Comparison of ENCODE assay signal across 23 cellular contexts in the genomic region with DNA sequence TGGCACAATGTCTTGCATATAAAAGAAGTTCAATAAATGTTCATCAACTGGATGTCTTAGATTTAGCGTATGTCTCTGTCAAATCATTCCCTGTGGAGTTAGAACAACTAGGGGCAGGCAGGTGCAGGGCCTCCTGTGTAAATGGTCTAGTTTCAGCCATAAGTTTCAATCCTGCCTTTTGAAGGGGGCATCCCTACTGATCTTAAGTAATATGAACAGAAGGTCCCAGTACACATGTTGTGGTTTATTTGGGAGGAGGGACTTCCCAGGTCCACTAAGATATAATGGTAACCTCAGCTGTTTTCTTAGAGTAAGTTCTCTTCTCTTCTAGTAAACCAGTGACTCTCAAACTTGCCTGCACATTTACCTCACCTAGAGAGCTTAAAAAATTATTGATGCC. TPM values are rescaled to one million over a fixed set of nuclear protein-coding genes. Genes with fewer than 3 reads are reported as not detected.
A peak's percentile ranks its signal among the peaks of the same experiment; 100 is the strongest.
DNase-seq lines count a peak whose midpoint lies in the region; ATAC-seq, FAIRE-seq and TF ChIP-seq lines count a peak whose summit lies in the region.
"Had no signal": no experiment of that assay in that cellular context is flagged by ENCODE, and none has a peak within 500 bp of the region (broad histone marks: within the 10 kb centered on the region; RNA-seq: fewer than 3 reads in every experiment).

No MANE protein-coding gene starts in this region.

- no peak for DNase-seq in GM12891 (ENCODE audit: insufficient read length, low spot score)
- DNase-seq in activated CD8-positive, alpha-beta memory T cell treated with anti-CD3 and anti-CD28 coated beads, Interleukin-2, amount 10 ng/mL, durations not matched to agents 7 days and 5 days = no peak
- no peak for DNase-seq in activated naive CD4-positive, alpha-beta T cell treated with anti-CD3 and anti-CD28 coated beads, Interleukin-2, amount 50 U/mL, for 16 hours
- no peak for DNase-seq in activated naive CD4-positive, alpha-beta T cell treated with Interleukin-2 at 50 U/mL for 16 hours
- DNase-seq in cardiac septum (ENCODE audit: low spot score) = no peak
- DNase-seq: activated CD4-positive, CD25-positive, alpha-beta regulatory T cell treated with anti-CD3 and anti-CD28 coated beads, Interleukin-2, amount 50 U/mL, for 72 hours; activated CD8-positive, alpha-beta memory T cell treated with anti-CD3 and anti-CD28 coated beads, Interleukin-2, amount 50 U/mL, for 48 hours; activated naive CD4-positive, alpha-beta T cell; foreskin keratinocyte; left cardiac atrium; mucosa of descending colon; NCI-H187 treated with DMSO at 0.1 percent for 48 hours; NCI-H510A; right cardiac atrium; SHP77 treated with DMSO at 0.1 percent for 48 hours had no signal

- peak; percentile 66 for FAIRE-seq in GM12891 (lab: Jason Lieb, UNC)
- FAIRE-seq: A549, astrocyte, HTR-8/SVneo had no signal

- CTCF ChIA-PET in activated CD8-positive, alpha-beta memory T cell treated with anti-CD3 and anti-CD28 coated beads, Interleukin-2, amount 10 ng/mL, durations not matched to agents 7 days and 5 days (lab: Charles Lee) = interaction anchor here (0.6 to 0.8 kb wide), 2 partner anchors 439 to 462 kb away, joined by 3 to 4 read pairs; no protein-coding TSS in a partner anchor

- peaks cover 2% of the 10 kb centered on the region for H3K4me1 Mint-ChIP-seq in activated CD8-positive, alpha-beta memory T cell treated with anti-CD3 and anti-CD28 coated beads, Interleukin-2, amount 10 ng/mL, durations not matched to agents 7 days and 5 days
- H3K4me1 Mint-ChIP-seq: CD14-positive monocyte had no signal

- H3K27me3 Mint-ChIP-seq in activated CD8-positive, alpha-beta memory T cell treated with anti-CD3 and anti-CD28 coated beads, Interleukin-2, amount 10 ng/mL, durations not matched to agents 7 days and 5 days = no peaks in the 10 kb centered on the region

- no peak overlapping the region for H3K4me3 Mint-ChIP-seq in activated CD8-positive, alpha-beta memory T cell treated with anti-CD3 and anti-CD28 coated beads, Interleukin-2, amount 10 ng/mL, durations not matched to agents 7 days and 5 days
- H3K4me3 Mint-ChIP-seq: CD14-positive monocyte, GM23338 had no signal

- peak; percentile 69 for ATAC-seq in GM19463 (IDR thresholded peaks at IDR 0.05; ENCODE audit: unreplicated experiment)
- peak; percentile 54 for ATAC-seq in HG02623 (IDR thresholded peaks at IDR 0.05; ENCODE audit: unreplicated experiment)
- peak; percentile 59 for ATAC-seq in HG03196 (IDR thresholded peaks at IDR 0.05; ENCODE audit: unreplicated experiment)
- no peak for ATAC-seq in activated CD8-positive, alpha-beta memory T cell treated with anti-CD3 and anti-CD28 coated beads, Interleukin-2, amount 10 ng/mL, durations not matched to agents 7 days and 5 days
- ATAC-seq: A549, foreskin keratinocyte, GM23338, left cardiac atrium, mucosa of descending colon, right cardiac atrium had no signal

- intact Hi-C loops in cardiac septum (cut with DNase I) = no loop called here

- no peaks in the 10 kb centered on the region for H3K9me3 Mint-ChIP-seq in activated CD8-positive, alpha-beta memory T cell treated with anti-CD3 and anti-CD28 coated beads, Interleukin-2, amount 10 ng/mL, durations not matched to agents 7 days and 5 days (ENCODE audit: low read depth)
- H3K9me3 Mint-ChIP-seq: GM23338 had no signal

- no peak overlapping the region for H3K27ac Mint-ChIP-seq in activated CD8-positive, alpha-beta memory T cell treated with anti-CD3 and anti-CD28 coated beads, Interleukin-2, amount 10 ng/mL, durations not matched to agents 7 days and 5 days
- H3K27ac Mint-ChIP-seq: CD14-positive monocyte, GM23338 had no signal

- TF ChIP-seq POLR2A in GM12891 (IDR thresholded peaks at IDR 0.05; ENCODE audit: low read depth, low read length) = no peak

- H3K36me3 Mint-ChIP-seq in activated CD8-positive, alpha-beta memory T cell treated with anti-CD3 and anti-CD28 coated beads, Interleukin-2, amount 10 ng/mL, durations not matched to agents 7 days and 5 days = peaks cover 18% of the 10 kb centered on the region

TF ChIP-seq in GM12891, 5 proteins besides CTCF, POLR2A, EP300 and RAD21:
- TF ChIP-seq POLR2AphosphoS5 (IDR thresholded peaks at IDR 0.05; ENCODE audit: low read depth, low read length) (no peak), POU2F2 (IDR thresholded peaks at IDR 0.05; ENCODE audit: low read depth, low read length) (no peak), SPI1 (IDR thresholded peaks at IDR 0.05; ENCODE audit: low read depth, low read length) (no peak), PAX5 (IDR thresholded peaks at IDR 0.05; ENCODE audit: insufficient read depth, low read length, severe bottlenecking) (no peak), TAF1 (IDR thresholded peaks at IDR 0.05; ENCODE audit: low read depth, low read length) (no peak)

RNA-seq across cellular contexts. Expression of gene TTC12, which starts 19.8 kb away (rescaled TPM):
- polyA plus RNA-seq in GM12891 (2012; ENCODE audit: low read depth, missing spikeins) = 6.9 TPM
- 10 to 100 TPM; 10.4 to 15.9 TPM for total RNA-seq in activated CD8-positive, alpha-beta memory T cell treated with anti-CD3 and anti-CD28 coated beads, Interleukin-2, amount 10 ng/mL, durations not matched to agents 7 days and 5 days
- 12.0 TPM for total RNA-seq in cardiac septum

RNA-seq across cellular contexts. Expression of gene ANKK1, which starts 53.4 kb away (rescaled TPM):
- polyA plus RNA-seq in GM12891 (2012; ENCODE audit: low read depth, missing spikeins) = not detected
- total RNA-seq in activated CD8-positive, alpha-beta memory T cell treated with anti-CD3 and anti-CD28 coated beads, Interleukin-2, amount 10 ng/mL, durations not matched to agents 7 days and 5 days = under 1 TPM in 1 of 2 experiments, not detected in 1; 0.29 TPM
- 0.16 TPM for total RNA-seq in cardiac septum
- total RNA-seq: astrocyte had no signal
